Comparison of ENCODE assay signal across 1 cellular context in genomic region chr16:85522842-85523601, GRCh38.
TF ChIP-seq lines count a peak whose summit lies in the region.

No MANE protein-coding gene starts in this region.

TF ChIP-seq in HEK293, 187 proteins besides CTCF, POLR2A, EP300 and RAD21 (continued from another document):
- TF ChIP-seq, protein P1, sequence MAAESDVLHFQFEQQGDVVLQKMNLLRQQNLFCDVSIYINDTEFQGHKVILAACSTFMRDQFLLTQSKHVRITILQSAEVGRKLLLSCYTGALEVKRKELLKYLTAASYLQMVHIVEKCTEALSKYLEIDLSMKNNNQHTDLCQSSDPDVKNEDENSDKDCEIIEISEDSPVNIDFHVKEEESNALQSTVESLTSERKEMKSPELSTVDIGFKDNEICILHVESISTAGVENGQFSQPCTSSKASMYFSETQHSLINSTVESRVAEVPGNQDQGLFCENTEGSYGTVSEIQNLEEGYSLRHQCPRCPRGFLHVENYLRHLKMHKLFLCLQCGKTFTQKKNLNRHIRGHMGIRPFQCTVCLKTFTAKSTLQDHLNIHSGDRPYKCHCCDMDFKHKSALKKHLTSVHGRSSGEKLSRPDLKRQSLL (tag by site-specific recombination; IDR thresholded peaks at IDR 0.05) = no peak
- TF ChIP-seq ZNF416 (tag by site-specific recombination; IDR thresholded peaks at IDR 0.05) (no peak), ZNF623 (tag by site-specific recombination; IDR thresholded peaks at IDR 0.05) (no peak), ZNF292 (tag by site-specific recombination; IDR thresholded peaks at IDR 0.05; ENCODE audit: borderline replicate concordance, low read depth) (no peak), ZNF239 (tag by site-specific recombination; IDR thresholded peaks at IDR 0.05) (peak; percentile 80; the same call in 1 of the 2 replicates), KLF9 (tag by site-specific recombination; IDR thresholded peaks at IDR 0.05; ENCODE audit: low read depth) (0 out of 2 replicates have a peak, but pooled peaks have one; percentile 46), ZNF654 (tag by site-specific recombination; IDR thresholded peaks at IDR 0.05; ENCODE audit: low read depth) (no peak), ZNF585B (tag by site-specific recombination; IDR thresholded peaks at IDR 0.05) (no peak), ZNF501 (tag by site-specific recombination; IDR thresholded peaks at IDR 0.05) (no peak), PRDM1 (tag by site-specific recombination; IDR thresholded peaks at IDR 0.05) (no peak), ZNF645 (tag by site-specific recombination; IDR thresholded peaks at IDR 0.05) (no peak), ZNF747 (tag by site-specific recombination; IDR thresholded peaks at IDR 0.05) (no peak), PRDM6 (tag by site-specific recombination; IDR thresholded peaks at IDR 0.05) (no peak), KLF17 (tag by site-specific recombination; IDR thresholded peaks at IDR 0.05) (no peak), ZNF555 (tag by site-specific recombination; conservative IDR thresholded peaks at IDR 0.05) (no peak), KLF16 (tag by site-specific recombination; IDR thresholded peaks at IDR 0.05) (no peak), ZEB2 (tag by site-specific recombination; IDR thresholded peaks at IDR 0.05) (no peak)
- TF ChIP-seq, protein P2, sequence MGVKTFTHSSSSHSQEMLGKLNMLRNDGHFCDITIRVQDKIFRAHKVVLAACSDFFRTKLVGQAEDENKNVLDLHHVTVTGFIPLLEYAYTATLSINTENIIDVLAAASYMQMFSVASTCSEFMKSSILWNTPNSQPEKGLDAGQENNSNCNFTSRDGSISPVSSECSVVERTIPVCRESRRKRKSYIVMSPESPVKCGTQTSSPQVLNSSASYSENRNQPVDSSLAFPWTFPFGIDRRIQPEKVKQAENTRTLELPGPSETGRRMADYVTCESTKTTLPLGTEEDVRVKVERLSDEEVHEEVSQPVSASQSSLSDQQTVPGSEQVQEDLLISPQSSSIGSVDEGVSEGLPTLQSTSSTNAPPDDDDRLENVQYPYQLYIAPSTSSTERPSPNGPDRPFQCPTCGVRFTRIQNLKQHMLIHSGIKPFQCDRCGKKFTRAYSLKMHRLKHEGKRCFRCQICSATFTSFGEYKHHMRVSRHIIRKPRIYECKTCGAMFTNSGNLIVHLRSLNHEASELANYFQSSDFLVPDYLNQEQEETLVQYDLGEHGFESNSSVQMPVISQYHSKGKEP (tag by site-specific recombination; IDR thresholded peaks at IDR 0.05) = no peak
- TF ChIP-seq, protein P3, sequence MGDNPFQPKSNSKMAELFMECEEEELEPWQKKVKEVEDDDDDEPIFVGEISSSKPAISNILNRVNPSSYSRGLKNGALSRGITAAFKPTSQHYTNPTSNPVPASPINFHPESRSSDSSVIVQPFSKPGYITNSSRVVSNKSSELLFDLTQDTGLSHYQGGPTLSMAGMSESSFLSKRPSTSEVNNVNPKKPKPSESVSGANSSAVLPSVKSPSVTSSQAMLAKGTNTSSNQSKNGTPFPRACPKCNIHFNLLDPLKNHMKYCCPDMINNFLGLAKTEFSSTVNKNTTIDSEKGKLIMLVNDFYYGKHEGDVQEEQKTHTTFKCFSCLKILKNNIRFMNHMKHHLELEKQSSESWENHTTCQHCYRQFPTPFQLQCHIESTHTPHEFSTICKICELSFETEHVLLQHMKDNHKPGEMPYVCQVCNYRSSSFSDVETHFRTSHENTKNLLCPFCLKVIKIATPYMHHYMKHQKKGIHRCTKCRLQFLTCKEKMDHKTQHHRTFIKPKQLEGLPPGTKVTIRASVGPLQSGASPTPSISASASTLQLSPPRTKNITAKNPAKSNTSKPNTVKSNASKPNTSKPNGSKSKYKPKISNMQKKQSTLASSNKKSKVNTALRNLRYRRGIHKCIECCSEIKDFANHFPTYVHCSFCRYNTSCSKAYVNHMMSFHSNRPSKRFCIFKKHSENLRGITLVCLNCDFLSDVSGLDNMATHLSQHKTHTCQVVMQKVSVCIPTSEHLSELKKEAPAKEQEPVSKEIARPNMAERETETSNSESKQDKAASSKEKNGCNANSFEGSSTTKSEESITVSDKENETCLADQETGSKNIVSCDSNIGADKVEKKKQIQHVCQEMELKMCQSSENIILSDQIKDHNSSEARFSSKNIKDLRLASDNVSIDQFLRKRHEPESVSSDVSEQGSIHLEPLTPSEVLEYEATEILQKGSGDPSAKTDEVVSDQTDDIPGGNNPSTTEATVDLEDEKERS (tag by site-specific recombination; IDR thresholded peaks at IDR 0.05) = no peak
